8 cellular contexts compared by ENCODE assay signal in the genomic region with DNA sequence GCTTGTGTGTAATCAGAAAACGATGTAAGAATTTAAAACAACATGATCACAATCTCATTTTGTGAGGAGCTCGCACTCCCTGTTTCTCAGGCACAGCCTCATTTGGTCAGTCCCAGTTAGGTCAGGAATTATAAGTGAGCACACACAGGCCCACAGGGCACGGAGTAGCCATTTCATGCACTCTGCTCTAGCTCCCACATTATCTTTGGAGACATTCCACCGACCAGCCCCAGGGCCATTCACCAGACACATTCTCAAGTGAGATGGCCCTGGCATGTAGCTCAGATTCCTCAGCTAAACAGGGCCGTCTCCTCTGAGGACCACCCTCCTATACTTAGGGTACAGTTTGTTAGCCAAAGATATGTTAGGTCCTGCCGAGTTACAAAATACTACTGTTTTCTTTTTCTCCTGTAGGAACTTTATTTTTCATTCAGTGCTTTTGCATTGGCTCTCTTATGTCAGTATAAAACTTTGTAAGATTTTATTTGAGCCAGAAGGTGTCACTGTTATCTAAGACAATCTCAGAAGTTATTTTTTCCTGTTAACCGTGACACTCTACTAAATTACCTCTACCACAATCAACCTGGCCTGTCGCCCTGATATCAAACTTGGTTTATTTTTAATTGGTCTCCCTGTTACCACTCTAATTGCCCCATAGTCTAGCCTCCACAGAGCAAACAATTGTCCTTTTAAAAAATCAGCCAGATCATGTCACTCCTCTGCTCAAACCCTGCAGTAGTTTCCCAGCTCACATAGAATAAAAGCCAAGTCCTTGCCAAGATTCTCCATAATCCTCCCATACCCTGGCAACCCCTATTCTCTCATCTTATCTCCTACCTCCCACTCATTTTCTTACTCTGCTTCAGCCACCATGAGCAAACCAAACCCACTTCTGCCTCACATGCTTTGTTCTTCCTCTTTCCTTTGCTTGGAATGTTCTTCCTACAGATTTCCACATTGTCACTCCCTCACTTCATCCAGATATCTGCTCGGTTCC.
A peak's percentile ranks its signal among the peaks of the same experiment; 100 is the strongest.
DNase-seq lines count a peak whose midpoint lies in the region; ATAC-seq and TF ChIP-seq lines count a peak whose summit lies in the region.

No MANE protein-coding gene starts in this region.

- H3K27me3 Mint-ChIP-seq in Caco-2 (ENCODE audit: insufficient read depth, unreplicated experiment) (no peaks in the 10 kb centered on the region), T-cell (no peaks in the 10 kb centered on the region)

- no peaks in the 10 kb centered on the region for H3K79me2 ChIP-seq in Loucy (ENCODE audit: insufficient read depth, low read length)

- H3K27me3 ChIP-seq in Caco-2 (replicated peaks; ENCODE audit: control insufficient read depth, insufficient read depth, low read length) (no peaks in the 10 kb centered on the region), Loucy (ENCODE audit: insufficient read depth, low read length, poor library complexity, severe bottlenecking) (no peaks in the 10 kb centered on the region)

- H3K27ac Mint-ChIP-seq in Caco-2 (ENCODE audit: unreplicated experiment) (peak overlapping the region; percentile 54), T-cell (no peak overlapping the region)

- POLR2A ChIA-PET in Caco-2 (lab: Charles Lee) (no interaction called here), T-cell (lab: Charles Lee) (no interaction called here)

- H3K9me3 Mint-ChIP-seq in Caco-2 (ENCODE audit: unreplicated experiment) (no peaks in the 10 kb centered on the region), T-cell (no peaks in the 10 kb centered on the region)

- H3K4me2 ChIP-seq in Loucy (ENCODE audit: low read depth, low read length, poor library complexity, severe bottlenecking) = no peak overlapping the region

- H3K4me3 Mint-ChIP-seq in Caco-2 (ENCODE audit: unreplicated experiment) (no peak overlapping the region), T-cell (no peak overlapping the region)

- ATAC-seq in HG03442 (IDR thresholded peaks at IDR 0.05; ENCODE audit: unreplicated experiment) (no peak), mucosa of descending colon (no peak), T-cell (replicated peaks in 1 of 4) (no peak)

- CTCF ChIA-PET in Caco-2 (lab: Charles Lee) (interaction anchor here (0.6 to 1.1 kb wide), 3 partner anchors 125 to 1277 kb away, joined by 3 to 11 read pairs (median 6); partner anchors contain the start of genes MSL2 and STAG1), T-cell (lab: Charles Lee) (interaction anchor here (0.6 to 3.6 kb wide), 5 partner anchors 681 to 1051 kb away, joined by 3 to 13 read pairs (median 3); partner anchors contain the start of gene STAG1 (in 1 of the 2))

- TF ChIP-seq CTCF in Caco-2 (IDR thresholded peaks at IDR 0.05; ENCODE audit: insufficient read depth in 1 of 2, low read depth in 1 of 2, low read length in 1 of 2, severe bottlenecking in 1 of 2, unreplicated experiment in 1 of 2) (peak in 1 of 2 experiments; percentile 17), Loucy (conservative IDR thresholded peaks at IDR 0.05; ENCODE audit: low read length) (peak; percentile 60), mucosa of descending colon (IDR thresholded peaks at IDR 0.05) (no peak)

- 0 out of 2 replicates have a peak overlapping the region, but pooled peaks have one; percentile 13 for H2AFZ ChIP-seq in Loucy (ENCODE audit: low read length)

- H3K4me1 Mint-ChIP-seq in Caco-2 (ENCODE audit: low read depth, unreplicated experiment) (peaks cover 9% of the 10 kb centered on the region), T-cell (peaks cover 0 to 5% (median 2%) of the 10 kb centered on the region in 3 donors)

- H3K36me3 Mint-ChIP-seq in Caco-2 (ENCODE audit: insufficient read depth, unreplicated experiment) (no peaks in the 10 kb centered on the region), T-cell (no peaks in the 10 kb centered on the region)

- no TSS peak for BruUV-seq in Caco-2 (replicated peaks; lab: Mats Ljungman, UMichigan)

- no peaks in the 10 kb centered on the region for H4K20me1 ChIP-seq in Loucy (ENCODE audit: insufficient read depth, low read length, poor library complexity, severe bottlenecking)

- H3K36me3 ChIP-seq in Caco-2 (ENCODE audit: control insufficient read depth, insufficient read depth, low read length) = no peaks in the 10 kb centered on the region
- H3K36me3 ChIP-seq in Loucy (ENCODE audit: insufficient read depth, low read length) = no peaks in the 10 kb centered on the region
- H3K36me3 ChIP-seq in mucosa of descending colon (ENCODE audit: low read depth) = no peaks in the 10 kb centered on the region

- H3K4me1 ChIP-seq in Caco-2 (peaks cover 13% of the 10 kb centered on the region), Loucy (ENCODE audit: insufficient read depth, low read length, poor library complexity, severe bottlenecking) (peaks cover 6% of the 10 kb centered on the region), mucosa of descending colon (ENCODE audit: low read depth) (no peaks in the 10 kb centered on the region)

- H3K4me3 ChIP-seq in Caco-2 (ENCODE audit: low read depth, low read length) = no peak overlapping the region
- no peak overlapping the region for H3K4me3 ChIP-seq in Loucy (ENCODE audit: low read length, poor library complexity, severe bottlenecking)
- no peak overlapping the region for H3K4me3 ChIP-seq in mucosa of descending colon

- intact Hi-C loops in Caco-2 (cut with micrococcal nuclease; ENCODE audit: unreplicated experiment) (loop anchor here (10.0 kb wide), 2 partner anchors 434 to 544 kb away; no protein-coding TSS in a partner anchor), mucosa of descending colon (cut with DNase I, micrococcal nuclease) (loop anchor here (10.0 kb wide), 1 partner anchor 944 kb away; no protein-coding TSS in a partner anchor)

- H3K9me3 ChIP-seq in Caco-2 (no peaks in the 10 kb centered on the region), Loucy (ENCODE audit: insufficient read depth, low read depth, low read length) (no peaks in the 10 kb centered on the region), mucosa of descending colon (no peaks in the 10 kb centered on the region)

- DNase-seq in Caco-2 = peak; percentile 47 to 72
- peak in 6 of 61 donors; percentile 2 to 20 (median 4) for DNase-seq in caudate nucleus (lab: John Stamatoyannopoulos, UW)
- DNase-seq in mucosa of gallbladder (ENCODE audit: low spot score) = peak; percentile 12
- no peak for DNase-seq in activated T-cell treated with anti-CD3 and anti-CD28 coated beads for 4 hours
- DNase-seq in mucosa of descending colon = no peak
- no peak for DNase-seq in T-cell

- no peak overlapping the region for H3K9ac ChIP-seq in Loucy (ENCODE audit: low read depth, low read length, poor library complexity, severe bottlenecking)

- peak overlapping the region; percentile 2 for H3K27ac ChIP-seq in caudate nucleus (ENCODE audit: low read depth, low read length)

- no peaks in the 10 kb centered on the region for H3K9me2 ChIP-seq in Loucy (replicated peaks; ENCODE audit: low read depth, low read length)

- no peaks in the 10 kb centered on the region for H3F3A ChIP-seq in Loucy (ENCODE audit: low read depth)

Comparison
In these comparisons a context has a peak if more than half of its experiments do, and no peak if none do; other contexts are left out.
1. DNase-seq: peak in Caco-2 (2 of 2) and mucosa of gallbladder (single experiment); none in activated T-cell treated with anti-CD3 and anti-CD28 coated beads for 4 hours (single experiment), mucosa of descending colon (0 of 3) and T-cell (0 of 34).